ENCODE assay signal across 19 cellular contexts in the genomic region with DNA sequence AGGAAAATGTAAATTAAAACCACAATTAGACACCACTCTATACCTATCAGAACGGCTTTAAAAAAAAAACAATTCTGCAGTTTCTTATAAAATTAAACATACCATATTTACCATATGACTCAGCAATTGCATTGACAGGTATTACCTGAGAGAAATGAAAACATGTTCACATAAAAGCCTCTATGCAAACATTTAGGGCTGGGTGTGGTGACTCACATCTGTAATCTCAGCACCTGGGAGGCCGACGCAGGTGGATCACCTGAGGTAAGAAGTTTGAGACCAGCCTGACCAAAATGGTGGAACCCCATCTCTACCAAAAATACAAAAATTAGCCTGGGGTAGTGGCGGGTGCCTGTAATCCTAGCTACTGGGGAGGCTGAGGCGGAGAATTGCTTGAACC. TPM values are rescaled to one million over a fixed set of nuclear protein-coding genes. Genes with fewer than 3 reads are reported as not detected.
"Had no signal": no experiment of that assay in that cellular context is flagged by ENCODE, and none has a peak within 500 bp of the region (broad histone marks: within the 10 kb centered on the region; RNA-seq: fewer than 3 reads in every experiment).

No MANE protein-coding gene starts in this region.

- H3K27ac ChIP-seq: left ventricle myocardium inferior, prostate gland, transverse colon had no signal

- H3K9me3 ChIP-seq: left ventricle myocardium inferior, prostate gland, transverse colon had no signal

- H3K4me1 ChIP-seq: prostate gland, transverse colon had no signal

- H3K4me3 Mint-ChIP-seq: activated CD8-positive, alpha-beta memory T cell treated with anti-CD3 and anti-CD28 coated beads, Interleukin-2, amount 10 ng/mL, durations not matched to agents 7 days and 5 days; activated naive CD4-positive, alpha-beta T cell treated with anti-CD3 and anti-CD28 coated beads, Interleukin-2, amount 50 U/mL, for 24 hours; activated T-cell treated with anti-CD3 and anti-CD28 coated beads, Interleukin-2, amount 50 U/mL, for 24 hours; central memory CD8-positive, alpha-beta T cell; dendritic cell treated with granulocyte-macrophage colony-stimulating factor and Interleukin-4, amounts not matched to agents 40 ng/mL and 50 ng/mL, for 4 days; effector memory CD8-positive, alpha-beta T cell; nephron progenitor cell had no signal

- H3K4me1 Mint-ChIP-seq: activated CD8-positive, alpha-beta memory T cell treated with anti-CD3 and anti-CD28 coated beads, Interleukin-2, amount 10 ng/mL, durations not matched to agents 7 days and 5 days; activated naive CD4-positive, alpha-beta T cell treated with anti-CD3 and anti-CD28 coated beads, Interleukin-2, amount 50 U/mL, for 24 hours; central memory CD8-positive, alpha-beta T cell had no signal

- H3K36me3 Mint-ChIP-seq: activated CD8-positive, alpha-beta memory T cell treated with anti-CD3 and anti-CD28 coated beads, Interleukin-2, amount 10 ng/mL, durations not matched to agents 7 days and 5 days; activated naive CD4-positive, alpha-beta T cell treated with anti-CD3 and anti-CD28 coated beads, Interleukin-2, amount 50 U/mL, for 24 hours had no signal

- DNase-seq: activated CD4-positive, alpha-beta T cell treated with anti-CD3 and anti-CD28 coated beads, Interleukin-2, amount 50 U/mL, for 48 hours; activated CD4-positive, CD25-positive, alpha-beta regulatory T cell treated with anti-CD3 and anti-CD28 coated beads, Interleukin-2, amount 50 U/mL, for 72 hours; activated CD8-positive, alpha-beta memory T cell treated with anti-CD3 and anti-CD28 coated beads, Interleukin-2, amount 10 ng/mL, durations not matched to agents 7 days and 5 days; activated effector memory CD4-positive, alpha-beta T cell treated with Interleukin-2 at 50 U/mL for 16 hours; activated T-cell treated with anti-CD3 and anti-CD28 coated beads, Interleukin-2, amount 50 U/mL, for 24 hours; effector memory CD8-positive, alpha-beta T cell; islet precursor cell; left ventricle myocardium inferior; mesenchymal stem cell; nephron progenitor cell; stimulated activated CD4-positive, alpha-beta T cell treated with anti-CD3 and anti-CD28 coated beads, Interleukin-2, amount 100 ng/mL, for 24 hours; stimulated activated naive CD4-positive, alpha-beta T cell; substantia nigra; transverse colon had no signal

- H3K27ac Mint-ChIP-seq: activated CD8-positive, alpha-beta memory T cell treated with anti-CD3 and anti-CD28 coated beads, Interleukin-2, amount 10 ng/mL, durations not matched to agents 7 days and 5 days; activated naive CD4-positive, alpha-beta T cell treated with anti-CD3 and anti-CD28 coated beads, Interleukin-2, amount 50 U/mL, for 24 hours; activated T-cell treated with anti-CD3 and anti-CD28 coated beads, Interleukin-2, amount 50 U/mL, for 24 hours; dendritic cell treated with granulocyte-macrophage colony-stimulating factor and Interleukin-4, amounts not matched to agents 40 ng/mL and 50 ng/mL, for 4 days; effector memory CD8-positive, alpha-beta T cell; nephron progenitor cell had no signal

- H3K4me3 ChIP-seq: left ventricle myocardium inferior, prostate gland, transverse colon had no signal

- H3K36me3 ChIP-seq: left ventricle myocardium inferior, prostate gland, transverse colon had no signal

- H3K9me3 Mint-ChIP-seq: activated naive CD4-positive, alpha-beta T cell treated with anti-CD3 and anti-CD28 coated beads, Interleukin-2, amount 50 U/mL, for 24 hours; activated T-cell treated with anti-CD3 and anti-CD28 coated beads, Interleukin-2, amount 50 U/mL, for 24 hours; central memory CD8-positive, alpha-beta T cell; dendritic cell treated with granulocyte-macrophage colony-stimulating factor and Interleukin-4, amounts not matched to agents 40 ng/mL and 50 ng/mL, for 4 days; effector memory CD8-positive, alpha-beta T cell had no signal

RNA-seq across cellular contexts. Expression of a gene that starts 41.1 kb away (rescaled TPM):
- total RNA-seq: activated CD8-positive, alpha-beta memory T cell treated with anti-CD3 and anti-CD28 coated beads, Interleukin-2, amount 10 ng/mL, durations not matched to agents 7 days and 5 days; T-helper 2 cell treated with Interferon-gamma antibody and Interleukin-4, amounts not matched to agents 100 ng/mL and 5 ng/mL, for 36 hours had no signal
